In the genomic region with DNA sequence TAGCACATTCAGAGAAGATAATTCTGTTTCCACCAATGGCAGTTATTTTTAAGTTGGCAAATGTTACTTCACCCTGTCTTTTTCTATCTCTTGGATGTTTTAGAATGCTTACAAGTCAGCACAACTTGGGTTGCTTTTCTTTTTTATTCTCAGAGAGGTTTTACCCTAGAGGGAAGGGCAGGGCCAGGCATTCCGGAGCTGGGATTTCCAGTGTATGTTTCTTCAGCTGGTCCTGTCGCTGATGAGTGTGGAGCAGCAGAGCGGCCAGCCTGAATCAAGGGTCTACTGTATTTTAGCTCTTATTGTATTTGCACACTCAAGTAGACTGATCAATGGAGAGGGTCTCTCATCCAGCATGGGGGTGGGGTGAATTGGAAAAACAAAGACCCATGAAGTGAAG, we compare ENCODE assay signal across 17 cellular contexts.
DNase-seq lines count a peak whose midpoint lies in the region; ATAC-seq and TF ChIP-seq lines count a peak whose summit lies in the region.
"Had no signal": no experiment of that assay in that cellular context is flagged by ENCODE, and none has a peak within 500 bp of the region (broad histone marks: within the 10 kb centered on the region; RNA-seq: fewer than 3 reads in every experiment).

No MANE protein-coding gene starts in this region.

- DNase-seq in SJCRH30 (peak; percentile 3 to 15), fibroblast of the aortic adventitia (ENCODE audit: low read depth) (peak; percentile 38), omental fat pad (ENCODE audit: low spot score) (no peak), testis (peak; percentile 53), NCI-H226 (no peak), kidney glomerular epithelial cell (lab: John Stamatoyannopoulos, UW) (no peak)
- DNase-seq: C1 segment of cervical spinal cord; Calu3; CD4-positive, alpha-beta memory T cell; COR-L47; DMS153; DND-41; H7; HCEC 1CT had no signal

- no peaks in the 10 kb centered on the region for H3K36me3 ChIP-seq in SJCRH30
- H3K36me3 ChIP-seq in testis (ENCODE audit: low read depth, missing control alignments) = no peaks in the 10 kb centered on the region

- H3K27ac ChIP-seq in SJCRH30 (no peak overlapping the region), testis (peak overlapping the region in 1 of 2 donors; percentile 46)
- H3K27ac ChIP-seq: GM23248 had no signal

- intact Hi-C loops in testis (cut with DNase I; ENCODE audit: low total_unique reads) = no loop called here

- 24 to 38% methylated on average over 3 of the region's 3 CpGs for WGBS in testis, 2 donors

- H3K9me3 ChIP-seq in SJCRH30 (replicated peaks) (no peaks in the 10 kb centered on the region), testis (no peaks in the 10 kb centered on the region)

- TF ChIP-seq CTCF in fibroblast of the aortic adventitia (IDR thresholded peaks at IDR 0.05; ENCODE audit: insufficient read depth, low read length) (no peak), omental fat pad (IDR thresholded peaks at IDR 0.05) (no peak), testis (IDR thresholded peaks at IDR 0.05) (no peak)

- peak; percentile 55 for ATAC-seq in omental fat pad (ENCODE audit: low FRiP score)
- no peak for ATAC-seq in HG03565 (IDR thresholded peaks at IDR 0.05; ENCODE audit: unreplicated experiment)
- no peak for ATAC-seq in HG03432 (IDR thresholded peaks at IDR 0.05; ENCODE audit: unreplicated experiment)

- H3K4me3 ChIP-seq in SJCRH30 = no peak overlapping the region
- H3K4me3 ChIP-seq in fibroblast of the aortic adventitia (ENCODE audit: low read depth, low read length) = no peak overlapping the region
- no peak overlapping the region for H3K4me3 ChIP-seq in testis
- H3K4me3 ChIP-seq: GM23248 had no signal

- H3K4me1 ChIP-seq in SJCRH30 (no peaks in the 10 kb centered on the region), testis (peaks cover 24% of the 10 kb centered on the region)

- no peak for TF ChIP-seq POLR2A in testis (IDR thresholded peaks at IDR 0.05)

- H3K27me3 ChIP-seq in SJCRH30 (no peaks in the 10 kb centered on the region), testis (no peaks in the 10 kb centered on the region)

Comparison
In these comparisons a context has a peak if more than half of its experiments do, and no peak if none do; other contexts are left out.
1. DNase-seq: peak in SJCRH30 (2 of 2), fibroblast of the aortic adventitia (single experiment) and testis (single experiment); none in omental fat pad (single experiment), NCI-H226 (single experiment) and kidney glomerular epithelial cell (single experiment).